ENCODE assay signal across 23 cellular contexts in the genomic region with DNA sequence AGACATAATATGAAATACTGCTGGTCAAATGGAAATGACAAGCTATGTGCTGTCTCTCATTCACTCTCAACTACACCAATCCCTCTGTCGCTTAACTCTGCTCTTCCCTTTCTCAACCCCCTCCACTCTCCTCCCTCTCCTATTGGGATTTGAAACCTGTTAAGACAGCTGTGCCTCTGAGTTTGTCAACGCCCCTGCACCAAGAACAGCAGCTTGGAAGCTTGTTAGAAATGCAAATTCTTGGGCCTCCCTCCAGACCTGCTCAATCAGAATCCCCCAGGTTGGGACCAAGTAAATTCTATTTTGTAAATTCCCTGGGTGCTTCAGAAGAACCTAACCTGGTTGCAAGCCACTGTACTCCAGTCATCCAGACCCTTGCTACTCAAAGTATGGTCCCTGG.
DNase-seq lines count a peak whose midpoint lies in the region; TF ChIP-seq lines count a peak whose summit lies in the region.
"Had no signal": no experiment of that assay in that cellular context is flagged by ENCODE, and none has a peak within 500 bp of the region (broad histone marks: within the 10 kb centered on the region; RNA-seq: fewer than 3 reads in every experiment).

No MANE protein-coding gene starts in this region.

- H4K8ac ChIP-seq in H9 (replicated peaks; ENCODE audit: insufficient read length, low read depth, low read length), result no peak overlapping the region

- H2BK20ac ChIP-seq in H9 (ENCODE audit: low read depth, low read length, poor library complexity, severe bottlenecking), result no peak overlapping the region

- H3K23ac ChIP-seq in H9 (ENCODE audit: insufficient read length, low read depth, low read length), result no peak overlapping the region

- no peak overlapping the region for H2BK120ac ChIP-seq in H9 (ENCODE audit: low read depth, low read length, poor library complexity, severe bottlenecking)

- H4K20me1 ChIP-seq in H9 (ENCODE audit: control insufficient read depth, insufficient read depth, insufficient read length), result no peaks in the 10 kb centered on the region

- TF ChIP-seq CTCF in H9 (conservative IDR thresholded peaks at IDR 0.05) (no peak), glutamatergic neuron (IDR thresholded peaks at IDR 0.05; ENCODE audit: partially characterized antibody, unreplicated experiment) (no peak), type B pancreatic cell (conservative IDR thresholded peaks at IDR 0.05) (no peak)

- no peak overlapping the region for H2BK15ac ChIP-seq in H9 (ENCODE audit: low read depth, low read length)

- DNase-seq in NCI-H2171 treated with DMSO at 0.1 percent for 48 hours (lab: John Stamatoyannopoulos, UW) (peak; percentile 13), NCI-H2171 (lab: John Stamatoyannopoulos, UW) (no peak), H9 (peak; percentile 47), glutamatergic neuron (no peak), type B pancreatic cell (ENCODE audit: extremely low spot score, unreplicated experiment) (peak; percentile 8), foreskin melanocyte (no peak), epidermal melanocyte (ENCODE audit: insufficient read length, low spot score) (no peak), kidney glomerular epithelial cell (lab: John Stamatoyannopoulos, UW) (no peak)
- DNase-seq: 8988T; ACHN; BE2C; CD4-positive, CD25-positive, alpha-beta regulatory T cell; Karpas-422; NCI-H1092; NCI-H1417 treated with DMSO at 0.1 percent for 48 hours; NCI-H1694 treated with DMSO at 0.1 percent for 48 hours; NCI-H2081; NCI-H446; NCI-H524 treated with DMSO at 0.1 percent for 48 hours; NCI-H774; PC-9; SJCRH30 had no signal

- H3K9ac ChIP-seq in H9 (ENCODE audit: extremely low read depth, insufficient read length, low read length), result no peak overlapping the region

- H3K4me2 ChIP-seq in H9 (ENCODE audit: insufficient read depth, insufficient read length, low read length), result no peak overlapping the region
- H3K4me2 ChIP-seq: PC-9 had no signal

- no peak overlapping the region for H2AFZ ChIP-seq in H9 (ENCODE audit: low read length)
- H2AFZ ChIP-seq: PC-9 had no signal

- no peak overlapping the region for H2BK12ac ChIP-seq in H9 (ENCODE audit: insufficient read length, low read depth, low read length)

- no peak overlapping the region for H2BK5ac ChIP-seq in H9 (ENCODE audit: insufficient read length, low read length)

- no peak overlapping the region for H3K4me3 Mint-ChIP-seq in H9
- H3K4me3 Mint-ChIP-seq in glutamatergic neuron (ENCODE audit: unreplicated experiment), result peak overlapping the region; percentile 70
- no peak overlapping the region for H3K4me3 Mint-ChIP-seq in type B pancreatic cell
- H3K4me3 Mint-ChIP-seq: CD4-positive, CD25-positive, alpha-beta regulatory T cell had no signal

- no peak overlapping the region for H3K14ac ChIP-seq in H9 (ENCODE audit: insufficient read depth, low read length)

- no peak overlapping the region for H3K4ac ChIP-seq in H9 (ENCODE audit: low read depth, low read length)

- H4K5ac ChIP-seq in H9 (ENCODE audit: insufficient read length, low read depth, low read length), result no peak overlapping the region

- no peaks in the 10 kb centered on the region for H3K27me3 ChIP-seq in H9 (ENCODE audit: insufficient read depth, low read length)
- H3K27me3 ChIP-seq: BE2C, SJCRH30 had no signal

- H3K9me3 ChIP-seq in H9 (ENCODE audit: control insufficient read depth, low read depth, low read length), result no peaks in the 10 kb centered on the region
- H3K9me3 ChIP-seq: BE2C, SJCRH30 had no signal

- H3K36me3 Mint-ChIP-seq in H9 (ENCODE audit: insufficient read depth in 1 of 3, low read depth in 3 of 3) (no peaks in the 10 kb centered on the region), glutamatergic neuron (ENCODE audit: unreplicated experiment) (peaks cover 5% of the 10 kb centered on the region), type B pancreatic cell (no peaks in the 10 kb centered on the region)
- H3K36me3 Mint-ChIP-seq: CD4-positive, CD25-positive, alpha-beta regulatory T cell had no signal

- no peak overlapping the region for H3K56ac ChIP-seq in H9 (ENCODE audit: insufficient read length, low read depth, low read length)

- WGBS in H9 (ENCODE audit: extremely low coverage, insufficient read length, low lambda C conversion rate), result no CpG with 5 or more reads among the region's 2 CpGs

- H3T11ph ChIP-seq in H9 (ENCODE audit: low read length), result no peak overlapping the region

- peaks cover 22 to 29% of the 10 kb centered on the region in 2 experiments for H3K4me1 Mint-ChIP-seq in H9
- H3K4me1 Mint-ChIP-seq in glutamatergic neuron (ENCODE audit: low read depth, unreplicated experiment), result peaks cover 25% of the 10 kb centered on the region
- no peaks in the 10 kb centered on the region for H3K4me1 Mint-ChIP-seq in type B pancreatic cell (ENCODE audit: unreplicated experiment)
- H3K4me1 Mint-ChIP-seq: CD4-positive, CD25-positive, alpha-beta regulatory T cell had no signal

- H3K27me3 Mint-ChIP-seq in H9 (ENCODE audit: low read depth) (peaks cover 29% of the 10 kb centered on the region), glutamatergic neuron (ENCODE audit: unreplicated experiment) (peaks cover 4% of the 10 kb centered on the region), type B pancreatic cell (peaks cover 51% of the 10 kb centered on the region)

- H3K23me2 ChIP-seq in H9 (ENCODE audit: insufficient read length, low read depth, low read length, poor library complexity, severe bottlenecking), result no peaks in the 10 kb centered on the region

- H3K79me1 ChIP-seq in H9 (ENCODE audit: insufficient read depth, low read depth, low read length, poor library complexity, severe bottlenecking), result no peaks in the 10 kb centered on the region

- H4K91ac ChIP-seq in H9 (ENCODE audit: insufficient read length, low read depth, low read length), result no peak overlapping the region

- H3K79me2 ChIP-seq in H9 (ENCODE audit: insufficient read depth, low read length), result no peaks in the 10 kb centered on the region

- H2AK5ac ChIP-seq in H9 (ENCODE audit: insufficient read length, low read length), result no peak overlapping the region

- H3K9me3 Mint-ChIP-seq in H9, result no peaks in the 10 kb centered on the region; a peak in 1 of 5 replicates
- peaks cover 12% of the 10 kb centered on the region for H3K9me3 Mint-ChIP-seq in glutamatergic neuron (ENCODE audit: unreplicated experiment)
- H3K9me3 Mint-ChIP-seq in type B pancreatic cell, result no peaks in the 10 kb centered on the region

- H3K27ac ChIP-seq in H9 (ENCODE audit: insufficient read length, low read depth, low read length), result no peak overlapping the region
- H3K27ac ChIP-seq: HL-60, PC-9, SJCRH30 had no signal

- H3K27ac Mint-ChIP-seq in H9 (peak overlapping the region in 1 of 3 experiments; percentile 70; a peak in 1 of 7 replicates), glutamatergic neuron (ENCODE audit: unreplicated experiment) (peak overlapping the region; percentile 78), type B pancreatic cell (no peak overlapping the region)

- H3K18ac ChIP-seq in H9 (ENCODE audit: insufficient read length, low read depth, low read length), result no peak overlapping the region

- no peaks in the 10 kb centered on the region; the same call in 1 of the 2 replicates for H3K4me1 ChIP-seq in H9 (ENCODE audit: insufficient read depth, low read length)
- H3K4me1 ChIP-seq: BE2C, SJCRH30 had no signal

Comparison
In these comparisons a context has a peak if more than half of its experiments do, and no peak if none do; other contexts are left out.
1. DNase-seq: peak in NCI-H2171 treated with DMSO at 0.1 percent for 48 hours (single experiment), H9 (single experiment) and type B pancreatic cell (single experiment); none in NCI-H2171 (single experiment), glutamatergic neuron (single experiment), foreskin melanocyte (single experiment), epidermal melanocyte (single experiment) and kidney glomerular epithelial cell (single experiment).